8 cellular contexts compared by ENCODE assay signal in genomic region chr6:90286884-90287488, GRCh38. TPM values are rescaled to one million over a fixed set of nuclear protein-coding genes. Genes with fewer than 3 reads are reported as not detected.
A peak's percentile ranks its signal among the peaks of the same experiment; 100 is the strongest.
DNase-seq lines count a peak whose midpoint lies in the region; ATAC-seq, FAIRE-seq and TF ChIP-seq lines count a peak whose summit lies in the region.

No MANE protein-coding gene starts in this region.

- intact Hi-C loops in Panc1 (cut with micrococcal nuclease; ENCODE audit: unreplicated experiment), result loop anchor here (2.0 to 5.0 kb wide), 2 partner anchors 106 to 345 kb away; no protein-coding TSS in a partner anchor

- 0 out of 2 replicates have a peak, but pooled peaks have one; percentile 42 for ATAC-seq in Panc1

- POLR2A ChIA-PET in Panc1 (lab: Charles Lee), result interaction anchor here (0.5 kb wide), 1 partner anchor 15 kb away, joined by 5 read pairs; no protein-coding TSS in a partner anchor

- no peak for DNase-seq in AG09319 (ENCODE audit: extremely low read depth, low read depth)
- DNase-seq in GM12891 (ENCODE audit: insufficient read length, low spot score), result no peak
- no peak for DNase-seq in Panc1 (ENCODE audit: low read depth, low spot score)
- no peak for DNase-seq in kidney epithelial cell (ENCODE audit: low read depth)
- peak; percentile 85 for DNase-seq in stimulated activated CD8-positive, alpha-beta memory T cell treated with anti-CD3 and anti-CD28 coated beads, Interleukin-4, amount 100 ng/mL, for 48 hours
- no peak for DNase-seq in inferior parietal cortex (ENCODE audit: extremely low spot score)
- no peak for DNase-seq in HTR-8/SVneo (ENCODE audit: insufficient read length, low spot score)

- H3K4me1 ChIP-seq in Panc1 (ENCODE audit: control insufficient read depth, insufficient read depth, low read length), result peaks cover 28% of the 10 kb centered on the region

- no TSS peak for BruUV-seq in Panc1 (replicated peaks; lab: Mats Ljungman, UMichigan)

- H3K36me3 ChIP-seq in Panc1 (ENCODE audit: control insufficient read depth, insufficient read depth, low read length), result no peaks in the 10 kb centered on the region
- H3K36me3 ChIP-seq in kidney epithelial cell (ENCODE audit: control insufficient read depth, insufficient read depth, low read length), result no peaks in the 10 kb centered on the region

- peaks cover 7% of the 10 kb centered on the region; the same call in 1 of the 2 replicates for H3K9me3 ChIP-seq in Panc1 (ENCODE audit: control insufficient read depth, insufficient read depth, low read depth, low read length)

- H3K36me3 Mint-ChIP-seq in activated naive CD8-positive, alpha-beta T cell, result peaks cover 43% of the 10 kb centered on the region

- TF ChIP-seq CTCF in AG09319 (IDR thresholded peaks at IDR 0.05; ENCODE audit: low read depth, low read length), result peak; percentile 52
- TF ChIP-seq CTCF in Panc1 (IDR thresholded peaks at IDR 0.05), result peak; percentile 85
- peak; percentile 75 for TF ChIP-seq CTCF in kidney epithelial cell (IDR thresholded peaks at IDR 0.05; ENCODE audit: insufficient read depth, low read length, poor library complexity, severe bottlenecking)

- in situ Hi-C loops in Panc1 (cut with HindIII; ENCODE audit: low pct_unique_long_range_greater_than_20kb, low sequenced_read_pairs), result no loop called here

- no peaks in the 10 kb centered on the region for H3K27me3 Mint-ChIP-seq in activated naive CD8-positive, alpha-beta T cell

- H3K4me3 ChIP-seq in Panc1 (ENCODE audit: low read depth in 2 of 2, low read length in 2 of 2) (no peak overlapping the region), kidney epithelial cell (ENCODE audit: low read depth, low read length) (no peak overlapping the region)

- peak overlapping the region; percentile 96 for H3K4me3 Mint-ChIP-seq in activated naive CD8-positive, alpha-beta T cell

- TF ChIP-seq POLR2A in GM12891 (IDR thresholded peaks at IDR 0.05; ENCODE audit: low read depth, low read length), result no peak

- H3K27ac ChIP-seq in Panc1 (ENCODE audit: low read length), result no peak overlapping the region; the same call in 1 of the 2 replicates

- CTCF ChIA-PET in Panc1 (lab: Charles Lee), result interaction anchor here (0.5 kb wide), 1 partner anchor 97 kb away, joined by 8 read pairs; no protein-coding TSS in a partner anchor

- peak; percentile 50 for FAIRE-seq in GM12891 (lab: Jason Lieb, UNC)
- FAIRE-seq in HTR-8/SVneo (lab: Jason Lieb, UNC), result no peak

- H3K27me3 ChIP-seq in Panc1 (ENCODE audit: control insufficient read depth, insufficient read depth, low read length) (no peaks in the 10 kb centered on the region), kidney epithelial cell (ENCODE audit: control insufficient read depth, insufficient read depth, low read length) (no peaks in the 10 kb centered on the region)

- H3K27ac Mint-ChIP-seq in activated naive CD8-positive, alpha-beta T cell, result peak overlapping the region; percentile 99

- peaks cover 93% of the 10 kb centered on the region for H3K4me1 Mint-ChIP-seq in activated naive CD8-positive, alpha-beta T cell (ENCODE audit: low read depth)

- H3K9me3 Mint-ChIP-seq in activated naive CD8-positive, alpha-beta T cell (ENCODE audit: low read depth), result peaks cover 3% of the 10 kb centered on the region

TF ChIP-seq in GM12891, 5 proteins besides CTCF, POLR2A, EP300 and RAD21:
- TF ChIP-seq PAX5 (IDR thresholded peaks at IDR 0.05; ENCODE audit: insufficient read depth, low read length, severe bottlenecking) (no peak), SPI1 (IDR thresholded peaks at IDR 0.05; ENCODE audit: low read depth, low read length) (no peak), POLR2AphosphoS5 (IDR thresholded peaks at IDR 0.05; ENCODE audit: low read depth, low read length) (no peak), POU2F2 (IDR thresholded peaks at IDR 0.05; ENCODE audit: low read depth, low read length) (no peak), TAF1 (IDR thresholded peaks at IDR 0.05; ENCODE audit: low read depth, low read length) (no peak)

RNA-seq across cellular contexts. Expression of gene BACH2, which starts 9.7 kb away (rescaled TPM):
- polyA plus RNA-seq in GM12891 (2012; ENCODE audit: low read depth, missing spikeins), result 0.01 TPM
- total RNA-seq in Panc1 (2021; ENCODE audit: unreplicated experiment) (1.6 TPM), kidney epithelial cell (5.0 and 11.6 TPM in 2 replicates)
- 0.85 TPM for polyA plus RNA-seq in Panc1 (2012; ENCODE audit: insufficient read length)
